In the genomic region with DNA sequence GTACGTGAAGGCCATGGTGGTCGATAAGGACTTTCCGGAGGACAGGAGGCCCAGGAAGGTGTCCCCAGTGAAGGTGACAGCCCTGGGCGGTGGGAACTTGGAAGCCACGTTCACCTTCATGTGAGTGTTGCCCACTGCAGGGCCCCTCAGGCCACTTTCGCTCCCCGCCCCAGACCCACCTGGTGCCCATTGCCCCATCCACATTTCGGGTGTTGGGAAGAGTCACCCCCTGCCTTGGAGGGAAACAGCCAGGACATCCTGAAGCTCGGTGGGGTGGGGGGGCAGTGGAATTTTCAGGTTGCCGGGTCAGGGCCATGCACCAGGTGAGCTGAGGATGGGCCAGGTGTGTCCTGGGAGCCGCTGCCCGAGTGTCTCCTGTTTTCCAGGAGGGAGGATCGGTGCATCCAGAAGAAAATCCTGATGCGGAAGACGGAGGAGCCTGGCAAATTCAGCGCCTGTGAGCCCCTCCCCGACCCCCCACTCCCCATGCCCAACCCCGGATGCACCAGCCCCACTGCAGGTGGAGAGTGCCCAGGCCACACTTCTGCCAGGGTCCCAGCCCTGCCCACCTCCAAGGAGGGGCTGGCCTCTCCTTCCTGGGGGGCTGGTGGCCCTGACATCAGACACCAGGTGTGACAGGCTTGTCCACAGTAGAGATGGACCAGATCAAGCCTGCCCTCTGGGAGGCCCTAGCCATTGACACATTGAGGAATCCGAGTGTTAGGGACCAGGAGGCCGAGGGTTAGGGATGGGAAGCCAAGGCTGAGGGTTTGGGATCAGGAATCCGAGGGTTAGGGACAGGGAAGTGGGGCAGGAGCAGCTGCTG, we compare ENCODE assay signal across 14 cellular contexts. TPM values are rescaled to one million over a fixed set of nuclear protein-coding genes. Genes with fewer than 3 reads are reported as not detected.
A peak's percentile ranks its signal among the peaks of the same experiment; 100 is the strongest.
DNase-seq lines count a peak whose midpoint lies in the region; ATAC-seq, FAIRE-seq and TF ChIP-seq lines count a peak whose summit lies in the region.
"Not testable (repeated sequence)": the region's sequence is repeated elsewhere in the genome, so short reads cannot be mapped to it uniquely, and the experiment has no call there.
"Had no signal": no experiment of that assay in that cellular context is flagged by ENCODE, and none has a peak within 500 bp of the region (broad histone marks: within the 10 kb centered on the region; RNA-seq: fewer than 3 reads in every experiment).

No MANE protein-coding gene starts in this region.

- not testable (repeated sequence) for TF ChIP-seq CTCF in stomach (IDR thresholded peaks at IDR 0.05)

- FAIRE-seq in urothelium cell line (lab: Jason Lieb, UNC): peak; percentile 42

- not testable (repeated sequence) for H3K27ac ChIP-seq in stomach

- peaks cover 0 to 31% (median 0%) of the 10 kb centered on the region in 3 donors for H3K27me3 ChIP-seq in stomach

- not testable (repeated sequence) for H3K9me3 ChIP-seq in stomach

- not testable (repeated sequence) for H3K4me1 ChIP-seq in stomach

- not testable (repeated sequence) for TF ChIP-seq EP300 in stomach (IDR thresholded peaks at IDR 0.05)

- not testable (repeated sequence) for H3K36me3 ChIP-seq in stomach

- not testable (repeated sequence) for TF ChIP-seq POLR2A in stomach (IDR thresholded peaks at IDR 0.05)

- 64 to 83% (median 76%) methylated on average over 9 to 20 of the region's 21 CpGs for WGBS in stomach, 5 donors

- not testable (repeated sequence) for ATAC-seq in sciatic nerve

- H3K4me3 ChIP-seq in stomach: not testable (repeated sequence)

- intact Hi-C loops in sciatic nerve (cut with DNase I); stomach (cut with DNase I; ENCODE audit: low total_unique reads): not testable (repeated sequence)

- DNase-seq in activated CD8-positive, alpha-beta memory T cell treated with anti-CD3 and anti-CD28 coated beads, Interleukin-2, amount 50 U/mL, for 48 hours: peak; percentile 26
- DNase-seq in islet precursor cell (peak; percentile 42), mesenteric fat pad (ENCODE audit: low spot score) (peak; percentile 68), sciatic nerve (ENCODE audit: low spot score) (peak; percentile 42), stomach (peak; percentile 21)
- not testable (repeated sequence) for DNase-seq in urothelium cell line (ENCODE audit: low spot score)

RNA-seq across cellular contexts. Expression of a gene that starts 1.1 kb away (rescaled TPM):
- total RNA-seq in mesenteric fat pad (not detected), sciatic nerve (not detected), stomach (not detected)
- polyA plus RNA-seq in stomach: not detected
- total RNA-seq: CD4-positive, alpha-beta T cell; CD8-positive, alpha-beta memory T cell; GM12878; GM23248; H1; H7 had no signal
- polyA plus RNA-seq: A549; CD14-positive monocyte; CD8-positive, alpha-beta memory T cell; GM12878; GM23248; H1 had no signal

RNA-seq across cellular contexts. Expression of a gene that starts 14.6 kb away (rescaled TPM):
- total RNA-seq in mesenteric fat pad: not detected
- not detected for total RNA-seq in sciatic nerve
- total RNA-seq in stomach: not detected
- polyA plus RNA-seq in stomach: not detected
- total RNA-seq: CD4-positive, alpha-beta T cell; CD8-positive, alpha-beta memory T cell; GM12878; GM23248; H1; H7 had no signal
- polyA plus RNA-seq: A549; CD14-positive monocyte; CD8-positive, alpha-beta memory T cell; GM12878; GM23248; H1 had no signal

RNA-seq across cellular contexts. Expression of a gene that starts 25.8 kb away (rescaled TPM):
- 2.3 TPM for total RNA-seq in mesenteric fat pad
- total RNA-seq in sciatic nerve: not detected
- not detected for total RNA-seq in stomach
- not detected for polyA plus RNA-seq in stomach
- total RNA-seq: CD4-positive, alpha-beta T cell; CD8-positive, alpha-beta memory T cell; GM12878; GM23248; H1; H7 had no signal
- polyA plus RNA-seq: A549; CD14-positive monocyte; CD8-positive, alpha-beta memory T cell; GM12878; GM23248; H1 had no signal

RNA-seq across cellular contexts. Expression of a gene that starts 46.5 kb away (rescaled TPM):
- total RNA-seq in mesenteric fat pad (25.9 TPM), sciatic nerve (17.5 TPM), stomach (10 to 100 TPM in 3 of 5 donors, 1 to 10 TPM in 2; 1.8 to 46.3 (median 36.2) TPM)
- polyA plus RNA-seq in stomach: 10 to 100 TPM; 35.7 to 54.7 (median 44.0) TPM
